Comparison of ENCODE assay signal across 1 cellular context in genomic region chrX:53422091-53422914, GRCh38.
TF ChIP-seq lines count a peak whose summit lies in the region.

Gene RIBC1, plus strand, starts transcription at chrX:53422873. Its CDS starts 3,404 bp downstream, at chrX:53426277.
Gene SMC1A, minus strand, starts transcription at chrX:53422654. Its CDS starts 54 bp downstream, at chrX:53422600.

TF ChIP-seq in GM23338, 12 proteins besides CTCF, POLR2A, EP300 and RAD21 (continued from another document):
- no peak for TF ChIP-seq ZNF462 (CRISPR knock-in tag; IDR thresholded peaks at IDR 0.05)
